Comparison of ENCODE assay signal across 17 cellular contexts in genomic region chr4:1214101-1215095, GRCh38.
"Had no signal": no experiment of that assay in that cellular context is flagged by ENCODE, and none has a peak within 500 bp of the region (broad histone marks: within the 10 kb centered on the region; RNA-seq: fewer than 3 reads in every experiment).

No MANE protein-coding gene starts in this region.

- H3K27me3 Mint-ChIP-seq: dendritic cell treated with granulocyte-macrophage colony-stimulating factor and Interleukin-4, amounts not matched to agents 40 ng/mL and 50 ng/mL, for 4 days; natural killer cell treated with Interleukin-12 subunit alpha and Interleukin-12 subunit beta and Interleukin-15 and Interleukin-18, amount 100 ng/mL, for 72 hours; progenitor cell of endocrine pancreas had no signal

- H3K4me1 Mint-ChIP-seq: endodermal cell had no signal

- H3K4me1 ChIP-seq: right lobe of liver had no signal

- DNase-seq: activated effector memory CD4-positive, alpha-beta T cell treated with Interleukin-2 at 50 U/mL for 16 hours; activated T-cell treated with anti-CD3 and anti-CD28 coated beads, Interleukin-2, amount 50 U/mL, for 1 hour; amygdala; cerebellar nuclear complex; endodermal cell; erythroblast; occipital lobe; right lobe of liver; spleen; stimulated activated CD4-positive, alpha-beta T cell treated with anti-CD3 and anti-CD28 coated beads, Interleukin-1b, Interleukin-23, amount 100 ng/mL, for 48 hours; stimulated activated naive CD4-positive, alpha-beta T cell had no signal

- H3K27ac Mint-ChIP-seq: activated naive CD4-positive, alpha-beta T cell treated with anti-CD3 and anti-CD28 coated beads, Interleukin-2, amount 50 U/mL, for 72 hours; dendritic cell treated with granulocyte-macrophage colony-stimulating factor and Interleukin-4, amounts not matched to agents 40 ng/mL and 50 ng/mL, for 4 days; endodermal cell; natural killer cell treated with Interleukin-12 subunit alpha and Interleukin-12 subunit beta and Interleukin-15 and Interleukin-18, amount 100 ng/mL, for 72 hours; progenitor cell of endocrine pancreas had no signal

- H3K27me3 ChIP-seq: right lobe of liver, spleen had no signal

- H3K9me3 Mint-ChIP-seq: activated naive CD4-positive, alpha-beta T cell treated with anti-CD3 and anti-CD28 coated beads, Interleukin-2, amount 50 U/mL, for 72 hours; dendritic cell treated with granulocyte-macrophage colony-stimulating factor and Interleukin-4, amounts not matched to agents 40 ng/mL and 50 ng/mL, for 4 days; endodermal cell; natural killer cell treated with Interleukin-12 subunit alpha and Interleukin-12 subunit beta and Interleukin-15 and Interleukin-18, amount 100 ng/mL, for 72 hours had no signal

- H3K27ac ChIP-seq: right lobe of liver, thoracic aorta had no signal

- ATAC-seq: activated CD4-positive, CD25-positive, alpha-beta regulatory T cell treated with anti-CD3 and anti-CD28 coated beads, Interleukin-2, amount 50 U/mL, for 24 hours; activated naive CD4-positive, alpha-beta T cell treated with anti-CD3 and anti-CD28 coated beads, Interleukin-2, amount 50 U/mL, for 72 hours; natural killer cell treated with Interleukin-12 subunit alpha and Interleukin-12 subunit beta and Interleukin-15 and Interleukin-18, amount 100 ng/mL, for 72 hours had no signal

- H3K4me3 ChIP-seq: right lobe of liver, spleen, thoracic aorta had no signal

- H3K4me3 Mint-ChIP-seq: dendritic cell treated with granulocyte-macrophage colony-stimulating factor and Interleukin-4, amounts not matched to agents 40 ng/mL and 50 ng/mL, for 4 days; endodermal cell; natural killer cell treated with Interleukin-12 subunit alpha and Interleukin-12 subunit beta and Interleukin-15 and Interleukin-18, amount 100 ng/mL, for 72 hours had no signal

- H3K9me3 ChIP-seq: right lobe of liver, spleen, thoracic aorta had no signal
